In genomic region chr7:93860261-93860660, GRCh38 we compare ENCODE assay signal across 1 cellular context.
TF ChIP-seq lines count a peak whose summit lies in the region.

No MANE protein-coding gene starts in this region.

TF ChIP-seq in HepG2, 621 proteins besides CTCF, POLR2A, EP300 and RAD21:
- TF ChIP-seq MEF2D (CRISPR knock-in tag; IDR thresholded peaks at IDR 0.05): no peak
- TF ChIP-seq ZNF597 (CRISPR knock-in tag; IDR thresholded peaks at IDR 0.05): no peak
- TF ChIP-seq CENPBD1 (CRISPR knock-in tag; IDR thresholded peaks at IDR 0.05; ENCODE audit: borderline replicate concordance, low read depth): no peak
- no peak for TF ChIP-seq ZBTB38 (CRISPR knock-in tag; IDR thresholded peaks at IDR 0.05)
- TF ChIP-seq SIN3B (IDR thresholded peaks at IDR 0.05; ENCODE audit: low read length): no peak
- no peak for TF ChIP-seq ARID2 (CRISPR knock-in tag; IDR thresholded peaks at IDR 0.05; ENCODE audit: borderline replicate concordance)
- no peak for TF ChIP-seq U2AF2 (IDR thresholded peaks at IDR 0.05; ENCODE audit: low read depth, low read length)
- no peak for TF ChIP-seq REPIN1 (CRISPR knock-in tag; IDR thresholded peaks at IDR 0.05; ENCODE audit: borderline replicate concordance, low read depth)
- no peak for TF ChIP-seq NFIC (IDR thresholded peaks at IDR 0.05; ENCODE audit: low read length)
- no peak for TF ChIP-seq FOXA1 (IDR thresholded peaks at IDR 0.05)
- TF ChIP-seq FOXA1 (CRISPR knock-in tag; IDR thresholded peaks at IDR 0.05): no peak
- no peak for TF ChIP-seq ZNF788 (CRISPR knock-in tag; IDR thresholded peaks at IDR 0.05; ENCODE audit: borderline replicate concordance)
- TF ChIP-seq ZNF83 (CRISPR knock-in tag; IDR thresholded peaks at IDR 0.05; ENCODE audit: borderline replicate concordance): no peak
- TF ChIP-seq ZNF646 (CRISPR knock-in tag; IDR thresholded peaks at IDR 0.05): no peak
- TF ChIP-seq CCAR2 (optimal IDR thresholded peaks at IDR 0.05; ENCODE audit: low read depth, low read length): no peak
- TF ChIP-seq DZIP1 (CRISPR knock-in tag; IDR thresholded peaks at IDR 0.05): no peak
- no peak for TF ChIP-seq PITX1 (CRISPR knock-in tag; IDR thresholded peaks at IDR 0.05)
- TF ChIP-seq ZBTB2 (CRISPR knock-in tag; IDR thresholded peaks at IDR 0.05; ENCODE audit: low read depth): no peak
- TF ChIP-seq KDM1A (CRISPR knock-in tag; IDR thresholded peaks at IDR 0.05): no peak
- no peak for TF ChIP-seq U2AF1 (optimal IDR thresholded peaks at IDR 0.05; ENCODE audit: low read depth, low read length)
- no peak for TF ChIP-seq SP5 (CRISPR knock-in tag; IDR thresholded peaks at IDR 0.05; ENCODE audit: borderline replicate concordance, low read depth)
